Comparison of ENCODE assay signal across 18 cellular contexts in the genomic region with DNA sequence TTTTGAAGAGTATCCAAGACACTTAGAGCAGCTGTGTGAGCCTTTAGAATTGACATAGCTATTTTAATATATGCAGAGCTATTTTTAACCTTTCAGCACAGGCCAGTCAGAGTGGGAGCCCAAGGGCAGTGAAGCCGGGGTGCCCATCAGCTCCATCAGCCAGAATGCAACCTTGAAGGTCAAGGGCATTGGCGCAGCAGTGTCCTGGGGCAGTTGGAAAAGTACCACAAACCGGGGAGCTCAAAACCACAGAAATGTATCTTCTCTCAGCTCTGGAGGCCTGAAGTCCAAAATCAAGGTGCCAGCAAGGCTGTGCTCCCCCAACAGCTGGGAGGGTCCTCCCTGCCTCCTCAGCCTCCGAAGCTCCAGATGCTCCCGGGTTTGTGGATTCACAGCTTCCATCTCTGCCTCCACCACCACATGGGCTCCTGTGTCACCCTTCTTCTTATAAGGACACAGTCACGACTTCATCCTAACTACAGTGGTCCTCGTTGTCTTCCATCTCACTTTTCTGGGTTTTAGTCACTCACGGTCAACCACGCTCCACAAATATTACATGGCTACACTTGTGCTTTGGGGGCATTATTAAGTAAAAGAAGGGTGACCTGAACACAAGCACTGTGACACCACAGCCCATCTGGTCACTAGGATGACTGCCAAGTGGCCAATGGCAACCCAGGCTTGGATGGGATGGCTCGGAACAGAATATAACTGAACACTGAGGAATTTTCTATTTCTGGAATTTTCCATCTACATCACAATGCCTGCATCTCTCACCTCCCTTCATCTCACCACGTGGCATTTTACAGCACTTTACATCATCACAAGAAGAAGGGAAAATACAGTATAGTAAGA. TPM values are rescaled to one million over a fixed set of nuclear protein-coding genes. Genes with fewer than 3 reads are reported as not detected.
DNase-seq lines count a peak whose midpoint lies in the region; ATAC-seq, FAIRE-seq and TF ChIP-seq lines count a peak whose summit lies in the region.
"Had no signal": no experiment of that assay in that cellular context is flagged by ENCODE, and none has a peak within 500 bp of the region (broad histone marks: within the 10 kb centered on the region; RNA-seq: fewer than 3 reads in every experiment).

No MANE protein-coding gene starts in this region.

- H3K9me3 ChIP-seq in K562 (replicated peaks; ENCODE audit: control insufficient read depth, insufficient read depth, low read depth, low read length) (no peaks in the 10 kb centered on the region), right cardiac atrium (ENCODE audit: control insufficient read depth, low read length) (no peaks in the 10 kb centered on the region)
- H3K9me3 ChIP-seq: tibial artery had no signal

- TF ChIP-seq CTCF in K562 (IDR thresholded peaks at IDR 0.05 in 2 of 3, conservative IDR thresholded peaks at IDR 0.05 in 1 of 3; ENCODE audit: insufficient read depth in 2 of 3, low read depth in 1 of 3, low read length in 3 of 3), result no peak

- H3K4me1 ChIP-seq in K562 (replicated peaks in 1 of 2; ENCODE audit: control insufficient read depth in 2 of 2, insufficient read depth in 2 of 2, low read length in 2 of 2), result peaks cover 0 to 19% of the 10 kb centered on the region in 2 experiments; a peak in 2 of 5 replicates
- H3K4me1 ChIP-seq in right cardiac atrium (ENCODE audit: control insufficient read depth, insufficient read depth, low read length), result peaks cover 11% of the 10 kb centered on the region

- H3K27ac ChIP-seq in K562 (ENCODE audit: extremely low read depth, low read depth, low read length), result no peak overlapping the region
- peak overlapping the region; percentile 73 for H3K27ac ChIP-seq in right cardiac atrium (ENCODE audit: low read length)

- no peaks in the 10 kb centered on the region for H4K20me1 ChIP-seq in K562 (replicated peaks; ENCODE audit: control insufficient read depth, insufficient read depth, low read length)

- ATAC-seq in Right ventricle myocardium inferior, result peak; percentile 58
- no peak for ATAC-seq in left cardiac atrium
- ATAC-seq in K562, result no peak
- no peak for ATAC-seq in right cardiac atrium
- ATAC-seq: stimulated activated naive CD8-positive, alpha-beta T cell treated with anti-CD3 and anti-CD28 coated beads, Interleukin-15, Interleukin-2, amounts not matched to agents 100 U/mL and 50 U/mL, for 24 hours had no signal

- WGBS in K562 (ENCODE audit: insufficient coverage, low coverage, missing lambda C conversion rate), result 2% methylated on average over 9 of the region's 11 CpGs
- 84% methylated on average over 11 of the region's 11 CpGs for WGBS in right cardiac atrium

- TF ChIP-seq RAD21 in K562 (CRISPR knock-in tag; conservative IDR thresholded peaks at IDR 0.05 in 1 of 2, IDR thresholded peaks at IDR 0.05 in 1 of 2), result no peak

- H3K4me2 ChIP-seq in K562 (ENCODE audit: insufficient read depth, low read length), result no peak overlapping the region

- no peak overlapping the region for H3K4me3 ChIP-seq in K562
- no peak overlapping the region for H3K4me3 ChIP-seq in right cardiac atrium (ENCODE audit: low read length)
- H3K4me3 ChIP-seq: tibial artery had no signal

- CTCF ChIA-PET in K562 (lab: Yijun Ruan, JAX; ENCODE audit: low intra/inter-chr PET ratio), result no interaction called here

- no TSS peak for BruUV-seq in K562 (replicated peaks; lab: Mats Ljungman, UMichigan)

- TF ChIP-seq EP300 in K562 (IDR thresholded peaks at IDR 0.05; ENCODE audit: low read length), result no peak

- H3K27me3 ChIP-seq in K562 (ENCODE audit: control insufficient read depth in 2 of 2, insufficient read depth in 2 of 2, low read length in 2 of 2), result peaks cover 22 to 85% of the 10 kb centered on the region in 2 experiments
- H3K27me3 ChIP-seq in right cardiac atrium (ENCODE audit: control insufficient read depth, insufficient read depth), result no peaks in the 10 kb centered on the region
- H3K27me3 ChIP-seq: tibial artery had no signal

- in situ Hi-C loops in K562 (cut with MboI), result no loop called here

- H2AFZ ChIP-seq in K562 (ENCODE audit: low read depth, low read length), result no peak overlapping the region

- no peak for FAIRE-seq in K562 (lab: Jason Lieb, UNC)
- peak; percentile 96 for FAIRE-seq in urothelium cell line (lab: Jason Lieb, UNC)

- DNase-seq in Right ventricle myocardium inferior (ENCODE audit: missing footprints) (no peak), left cardiac atrium (no peak), K562 (ENCODE audit: extremely low read depth in 1 of 4, low spot score in 3 of 4) (no peak), right cardiac atrium (peak in 1 of 3 donors; percentile 33), urothelium cell line (ENCODE audit: low spot score) (no peak), HuH-7.5 (ENCODE audit: low spot score) (no peak), SW 1271 (lab: John Stamatoyannopoulos, UW) (no peak), AG08395 (ENCODE audit: low spot score) (no peak)
- DNase-seq: activated CD4-positive, CD25-positive, alpha-beta regulatory T cell treated with anti-CD3 and anti-CD28 coated beads, Interleukin-2, amount 50 U/mL, for 72 hours; activated naive CD4-positive, alpha-beta T cell treated with Interleukin-2 at 50 U/mL for 16 hours; effector CD8-positive, alpha-beta T cell; HCEC 1CT; Kasumi-1; NCI-H2107; NCI-H524 treated with DMSO at 0.1 percent for 48 hours; stimulated activated CD4-positive, alpha-beta T cell treated with anti-CD3 and anti-CD28 coated beads, Interleukin-4, amount 100 ng/mL, for 1 hour; stimulated activated naive CD8-positive, alpha-beta T cell treated with anti-CD3 and anti-CD28 coated beads, Interleukin-15, Interleukin-2, amounts not matched to agents 100 U/mL and 50 U/mL, for 24 hours had no signal

- intact Hi-C loops in Right ventricle myocardium inferior (cut with DNase I) (no loop called here), left cardiac atrium (cut with DNase I) (no loop called here), K562 (cut with micrococcal nuclease) (no loop called here), right cardiac atrium (cut with DNase I) (loop anchor here in 1 of 4 donors (5.0 kb wide), 1 partner anchor 62 kb away; no protein-coding TSS in a partner anchor)

- H3K79me2 ChIP-seq in K562 (ENCODE audit: control insufficient read depth, insufficient read depth, low read length), result no peaks in the 10 kb centered on the region

- POLR2A ChIA-PET in K562 (lab: Yijun Ruan, JAX), result interaction anchor here (0.6 to 1.6 kb wide), 2 partner anchors 10 to 41 kb away, joined by 3 read pairs; no protein-coding TSS in a partner anchor

- no peak overlapping the region for H3K9ac ChIP-seq in K562 (ENCODE audit: insufficient read depth in 1 of 2, low read depth in 2 of 2, low read length in 2 of 2)

- H3K36me3 ChIP-seq in K562 (ENCODE audit: control insufficient read depth, insufficient read depth, low read length), result no peaks in the 10 kb centered on the region
- H3K36me3 ChIP-seq: tibial artery had no signal

- H3K9me1 ChIP-seq in K562 (ENCODE audit: control insufficient read depth, insufficient read depth, low read length), result no peaks in the 10 kb centered on the region

- TF ChIP-seq POLR2A in K562 (conservative IDR thresholded peaks at IDR 0.05), result no peak

TF ChIP-seq in K562, 482 proteins besides CTCF, POLR2A, EP300 and RAD21:
- TF ChIP-seq, protein P1, sequence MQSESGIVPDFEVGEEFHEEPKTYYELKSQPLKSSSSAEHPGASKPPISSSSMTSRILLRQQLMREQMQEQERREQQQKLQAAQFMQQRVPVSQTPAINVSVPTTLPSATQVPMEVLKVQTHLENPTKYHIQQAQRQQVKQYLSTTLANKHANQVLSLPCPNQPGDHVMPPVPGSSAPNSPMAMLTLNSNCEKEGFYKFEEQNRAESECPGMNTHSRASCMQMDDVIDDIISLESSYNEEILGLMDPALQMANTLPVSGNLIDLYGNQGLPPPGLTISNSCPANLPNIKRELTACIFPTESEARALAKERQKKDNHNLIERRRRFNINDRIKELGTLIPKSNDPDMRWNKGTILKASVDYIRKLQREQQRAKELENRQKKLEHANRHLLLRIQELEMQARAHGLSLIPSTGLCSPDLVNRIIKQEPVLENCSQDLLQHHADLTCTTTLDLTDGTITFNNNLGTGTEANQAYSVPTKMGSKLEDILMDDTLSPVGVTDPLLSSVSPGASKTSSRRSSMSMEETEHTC (IDR thresholded peaks at IDR 0.05), result no peak
- peak; percentile 32; the same call in 1 of the 2 replicates for TF ChIP-seq ZNF263 (CRISPR knock-in tag; IDR thresholded peaks at IDR 0.05; ENCODE audit: borderline replicate concordance)

RNA-seq across cellular contexts. Expression of gene GAS6, which starts 15.9 kb away (rescaled TPM):
- total RNA-seq in Right ventricle myocardium inferior (189 TPM), left cardiac atrium (100 to 1,000 TPM; 165 to 175 TPM), K562 (2014; rRNA removed) (8.4 and 8.8 TPM in 2 replicates), K562 (2014; rRNA removed; fragmentation: Illumina TruSeq; extraction: Trizol) (0.99 and 1.7 TPM in 2 replicates), K562 (2015; rRNA removed; fragmentation: Illumina TruSeq; extraction: Trizol) (4.2 and 4.6 TPM in 2 replicates), K562 (2021) (9.6 and 9.7 TPM in 2 replicates), right cardiac atrium (100 to 1,000 TPM; 197 to 213 (median 202) TPM)
- total RNA-seq in K562 (2011; cell fraction: chromatin; rRNA removed; ENCODE audit: low replicate concordance), result 18.0 and 37.2 TPM in 2 replicates
- total RNA-seq in K562 (2011; cell fraction: nucleolus; rRNA removed), result 25.2 and 27.5 TPM in 2 replicates
- total RNA-seq in K562 (2011; cell fraction: nucleoplasm; rRNA removed), result 19.7 and 20.2 TPM in 2 replicates
- polyA plus RNA-seq in K562 (2011; rRNA removed) (4.9 and 8.8 TPM in 2 replicates), K562 (2014; fragmentation: Illumina TruSeq; extraction: Trizol) (4.4 and 6.1 TPM in 2 replicates), K562 (2014; fragmentation: Nextera tagmentation; extraction: Ambion mirVana) (under 1 TPM in 1 of 2 experiments, not detected in 1; 0.14 TPM), K562 (2014; rRNA removed) (9.7 and 10.9 TPM in 2 replicates), right cardiac atrium (273 TPM)
- polyA plus RNA-seq in K562 (2011; cell fraction: cytosol; rRNA removed), result 9.4 and 10.6 TPM in 2 replicates
- 24.5 and 26.4 TPM in 2 replicates for polyA plus RNA-seq in K562 (2011; cell fraction: nucleus; rRNA removed)
- polyA plus RNA-seq in K562 (2012), result 10.4 and 26.9 TPM in 2 replicates
- 2.0 and 2.2 TPM in 2 replicates for polyA minus RNA-seq in K562 (2011; rRNA and poly(A)+ RNA removed)
- polyA minus RNA-seq in K562 (2011; cell fraction: cytosol; rRNA and poly(A)+ RNA removed), result 2.3 and 4.6 TPM in 2 replicates
- 2.8 and 4.3 TPM in 2 replicates for polyA minus RNA-seq in K562 (2011; cell fraction: nucleus; rRNA and poly(A)+ RNA removed)
